2 cellular contexts compared by ENCODE assay signal in the genomic region with DNA sequence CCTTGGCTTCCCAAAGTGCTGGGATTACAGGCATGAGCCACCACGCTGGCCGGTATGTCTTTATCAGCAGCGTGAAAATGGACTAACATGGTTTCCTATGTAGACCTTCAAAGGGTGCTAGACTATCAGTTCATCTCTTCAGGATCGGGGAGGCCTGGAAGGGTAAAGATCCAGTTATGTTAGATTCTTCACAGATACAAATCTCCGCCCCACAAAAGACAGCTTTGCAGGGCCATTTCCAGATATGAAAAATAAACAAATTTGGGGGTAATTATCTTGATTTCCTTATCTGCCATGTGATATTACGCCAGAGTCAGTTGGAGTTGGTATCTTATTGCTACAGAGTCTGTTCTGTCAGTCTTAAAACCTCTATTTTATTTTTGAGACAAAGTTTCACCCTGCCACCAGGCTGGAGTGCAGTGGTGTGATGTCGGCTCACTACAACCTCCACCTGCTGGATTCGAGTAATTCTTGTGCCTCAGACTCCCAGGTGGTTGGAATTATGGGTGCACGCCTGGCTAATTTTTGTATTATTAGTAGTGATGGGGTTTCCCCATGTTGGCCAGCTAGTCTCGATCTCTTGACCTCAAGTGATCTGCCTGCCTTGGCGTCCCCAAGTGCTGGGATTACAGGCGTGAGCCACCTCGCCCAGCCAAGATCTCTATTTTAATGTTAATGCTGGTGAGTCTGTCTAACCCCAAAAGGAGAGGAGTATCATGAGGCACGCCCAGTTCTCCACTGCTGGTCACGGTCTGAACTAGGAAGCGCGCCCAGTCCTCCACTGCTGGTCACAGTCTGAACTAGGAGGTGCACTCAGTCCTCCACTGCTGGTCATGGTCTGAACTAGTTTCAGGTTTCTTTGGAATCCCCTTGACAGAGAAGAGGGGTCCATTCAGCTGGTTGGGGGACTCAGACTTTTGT.
TF ChIP-seq lines count a peak whose summit lies in the region.

No MANE protein-coding gene starts in this region.

TF ChIP-seq in K562, 482 proteins besides CTCF, POLR2A, EP300 and RAD21:
- no peak for TF ChIP-seq POLR2AphosphoS2 (IDR thresholded peaks at IDR 0.05; ENCODE audit: low read length)
- TF ChIP-seq, protein P1, sequence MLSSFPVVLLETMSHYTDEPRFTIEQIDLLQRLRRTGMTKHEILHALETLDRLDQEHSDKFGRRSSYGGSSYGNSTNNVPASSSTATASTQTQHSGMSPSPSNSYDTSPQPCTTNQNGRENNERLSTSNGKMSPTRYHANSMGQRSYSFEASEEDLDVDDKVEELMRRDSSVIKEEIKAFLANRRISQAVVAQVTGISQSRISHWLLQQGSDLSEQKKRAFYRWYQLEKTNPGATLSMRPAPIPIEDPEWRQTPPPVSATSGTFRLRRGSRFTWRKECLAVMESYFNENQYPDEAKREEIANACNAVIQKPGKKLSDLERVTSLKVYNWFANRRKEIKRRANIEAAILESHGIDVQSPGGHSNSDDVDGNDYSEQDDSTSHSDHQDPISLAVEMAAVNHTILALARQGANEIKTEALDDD (IDR thresholded peaks at IDR 0.05), result peak; percentile 84

TF ChIP-seq in HEK293T, 16 proteins besides CTCF, POLR2A, EP300 and RAD21:
- no peak for TF ChIP-seq ZNF384 (IDR thresholded peaks at IDR 0.05)
- no peak for TF ChIP-seq ELF4 (IDR thresholded peaks at IDR 0.05)
- TF ChIP-seq HDGF (IDR thresholded peaks at IDR 0.05; ENCODE audit: borderline replicate concordance), result no peak
